ENCODE assay signal across 1 cellular context in the genomic region with DNA sequence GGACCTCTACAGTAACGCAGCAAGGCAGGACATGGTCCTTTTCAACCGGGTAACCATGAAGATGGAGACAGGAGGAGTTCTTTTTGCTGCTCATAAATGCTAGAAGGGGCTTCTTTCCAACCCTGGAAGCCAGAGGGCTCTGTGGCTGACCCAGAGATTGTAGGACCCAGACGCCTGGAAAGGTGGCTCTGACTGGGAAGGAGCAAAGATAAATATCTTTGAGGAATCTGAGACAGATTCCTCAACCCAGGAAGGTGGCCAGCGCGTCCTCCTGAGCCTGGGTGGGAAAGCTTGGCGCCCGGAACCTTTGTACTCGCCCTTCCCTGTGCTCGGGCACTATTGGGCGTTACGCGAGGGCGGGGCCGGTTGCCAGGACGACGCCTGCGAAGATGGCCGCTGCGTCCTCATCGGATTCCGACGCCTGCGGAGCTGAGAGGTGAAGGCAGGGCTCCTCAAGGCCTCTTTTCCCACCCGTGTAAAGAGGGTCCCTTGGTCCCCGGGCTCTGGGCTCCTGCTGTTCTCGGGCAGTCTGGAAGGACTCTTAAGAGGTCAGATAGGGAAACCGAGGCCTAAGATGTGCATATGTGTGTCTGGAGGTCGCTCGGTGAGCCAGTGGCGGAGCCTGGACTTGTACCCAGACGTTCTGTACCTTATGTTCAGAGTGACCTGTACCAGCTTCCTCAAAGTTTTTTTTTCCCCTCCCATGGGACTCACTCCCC.
A peak's percentile ranks its signal among the peaks of the same experiment; 100 is the strongest.
TF ChIP-seq lines count a peak whose summit lies in the region.

A gene (plus strand): TSS at position 365 of the 719 bp plus-strand sequence. CDS start 25 bp downstream, at position 390.

TF ChIP-seq in H1, 55 proteins besides CTCF, POLR2A, EP300 and RAD21 (continued from another document):
- TF ChIP-seq CBX5 (IDR thresholded peaks at IDR 0.05; ENCODE audit: low read depth, low read length) (no peak), KDM5A (IDR thresholded peaks at IDR 0.05; ENCODE audit: low read length) (peak; percentile 94), CBX8 (IDR thresholded peaks at IDR 0.05; ENCODE audit: borderline replicate concordance, low read depth, low read length) (no peak), CREB1 (IDR thresholded peaks at IDR 0.05) (peak; percentile 64), TBP (IDR thresholded peaks at IDR 0.05; ENCODE audit: low read depth, low read length) (peak; percentile 87; the same call in 1 of the 2 replicates), SP4 (IDR thresholded peaks at IDR 0.05; ENCODE audit: low read length) (peak; percentile 67; the same call in 1 of the 2 replicates), TAF1 (IDR thresholded peaks at IDR 0.05; ENCODE audit: low read depth, low read length) (peak; percentile 95), ZNF274 (IDR thresholded peaks at IDR 0.05; ENCODE audit: borderline replicate concordance, extremely low read depth, low read length) (no peak), KDM4A (IDR thresholded peaks at IDR 0.05; ENCODE audit: low read depth, low read length, severe bottlenecking) (peak; percentile 38), SIX5 (IDR thresholded peaks at IDR 0.05; ENCODE audit: low read depth, low read length) (no peak; the same call in 1 of the 2 replicates), BACH1 (IDR thresholded peaks at IDR 0.05; ENCODE audit: low read length) (no peak), JUN (IDR thresholded peaks at IDR 0.05; ENCODE audit: low read depth, low read length) (0 out of 2 replicates have a peak, but pooled peaks have one; percentile 9), CHD1 (IDR thresholded peaks at IDR 0.05; ENCODE audit: low read depth, low read length) (no peak), EZH2 (IDR thresholded peaks at IDR 0.05; ENCODE audit: low read depth, low read length, severe bottlenecking) (no peak), BRCA1 (IDR thresholded peaks at IDR 0.05; ENCODE audit: low read depth, low read length) (no peak), POLR2AphosphoS5 (IDR thresholded peaks at IDR 0.05; ENCODE audit: low read depth, low read length) (peak; percentile 87), GTF2F1 (IDR thresholded peaks at IDR 0.05; ENCODE audit: borderline replicate concordance, low read depth, low read length) (peak; percentile 81), HDAC2 (IDR thresholded peaks at IDR 0.05; ENCODE audit: borderline replicate concordance in 1 of 2, low read depth in 2 of 2, low read length in 2 of 2) (peak in 1 of 2 experiments; percentile 96; a peak in 2 of 4 replicates), SAP30 (IDR thresholded peaks at IDR 0.05; ENCODE audit: insufficient read depth, insufficient replicate concordance, low read length) (peak; percentile 62), PHF8 (conservative IDR thresholded peaks at IDR 0.05; ENCODE audit: low read depth, low read length) (peak; percentile 63), TAF7 (optimal IDR thresholded peaks at IDR 0.05; ENCODE audit: borderline replicate concordance, low read depth, low read length) (peak; percentile 73), TCF12 (IDR thresholded peaks at IDR 0.05; ENCODE audit: low read depth, low read length) (no peak), SIN3A (conservative IDR thresholded peaks at IDR 0.05 in 1 of 2, IDR thresholded peaks at IDR 0.05 in 1 of 2; ENCODE audit: low read depth in 1 of 2, low read length in 2 of 2) (peak; percentile 67 to 98; a peak in 2 of 4 replicates)
- TF ChIP-seq, protein P1, sequence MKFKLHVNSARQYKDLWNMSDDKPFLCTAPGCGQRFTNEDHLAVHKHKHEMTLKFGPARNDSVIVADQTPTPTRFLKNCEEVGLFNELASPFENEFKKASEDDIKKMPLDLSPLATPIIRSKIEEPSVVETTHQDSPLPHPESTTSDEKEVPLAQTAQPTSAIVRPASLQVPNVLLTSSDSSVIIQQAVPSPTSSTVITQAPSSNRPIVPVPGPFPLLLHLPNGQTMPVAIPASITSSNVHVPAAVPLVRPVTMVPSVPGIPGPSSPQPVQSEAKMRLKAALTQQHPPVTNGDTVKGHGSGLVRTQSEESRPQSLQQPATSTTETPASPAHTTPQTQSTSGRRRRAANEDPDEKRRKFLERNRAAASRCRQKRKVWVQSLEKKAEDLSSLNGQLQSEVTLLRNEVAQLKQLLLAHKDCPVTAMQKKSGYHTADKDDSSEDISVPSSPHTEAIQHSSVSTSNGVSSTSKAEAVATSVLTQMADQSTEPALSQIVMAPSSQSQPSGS (IDR thresholded peaks at IDR 0.05; ENCODE audit: low read length) = no peak; the same call in 1 of the 2 replicates
- TF ChIP-seq, protein P2, sequence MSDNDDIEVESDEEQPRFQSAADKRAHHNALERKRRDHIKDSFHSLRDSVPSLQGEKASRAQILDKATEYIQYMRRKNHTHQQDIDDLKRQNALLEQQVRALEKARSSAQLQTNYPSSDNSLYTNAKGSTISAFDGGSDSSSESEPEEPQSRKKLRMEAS (IDR thresholded peaks at IDR 0.05) = 0 out of 2 replicates have a peak, but pooled peaks have one; percentile 34
- TF ChIP-seq, protein P3, sequence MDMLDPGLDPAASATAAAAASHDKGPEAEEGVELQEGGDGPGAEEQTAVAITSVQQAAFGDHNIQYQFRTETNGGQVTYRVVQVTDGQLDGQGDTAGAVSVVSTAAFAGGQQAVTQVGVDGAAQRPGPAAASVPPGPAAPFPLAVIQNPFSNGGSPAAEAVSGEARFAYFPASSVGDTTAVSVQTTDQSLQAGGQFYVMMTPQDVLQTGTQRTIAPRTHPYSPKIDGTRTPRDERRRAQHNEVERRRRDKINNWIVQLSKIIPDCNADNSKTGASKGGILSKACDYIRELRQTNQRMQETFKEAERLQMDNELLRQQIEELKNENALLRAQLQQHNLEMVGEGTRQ (IDR thresholded peaks at IDR 0.05; ENCODE audit: low read length) = no peak
